Comparison of ENCODE assay signal across 30 cellular contexts in the genomic region with DNA sequence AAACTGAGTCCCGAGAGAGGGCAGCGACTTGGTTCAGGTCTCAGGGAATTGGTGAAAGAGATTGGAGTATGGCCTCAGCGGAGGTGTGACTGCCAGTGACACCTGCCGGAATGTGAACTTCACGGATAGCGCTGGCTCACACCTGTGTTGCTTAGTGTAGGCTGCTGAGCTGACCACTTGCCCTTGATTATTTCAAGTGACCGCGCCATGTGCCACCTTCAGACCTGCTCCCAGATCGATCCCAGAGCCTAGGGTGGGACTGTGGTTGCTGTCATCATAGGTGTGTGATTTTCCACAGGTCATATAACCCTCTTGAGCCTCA.
"Had no signal": no experiment of that assay in that cellular context is flagged by ENCODE, and none has a peak within 500 bp of the region (broad histone marks: within the 10 kb centered on the region; RNA-seq: fewer than 3 reads in every experiment).

No MANE protein-coding gene starts in this region.

- FAIRE-seq: small intestine had no signal

- H3K27ac ChIP-seq: heart right ventricle, hepatocyte, neural progenitor cell, neutrophil, ovary, prostate gland, spleen, suprapubic skin, thoracic aorta, upper lobe of right lung, uterus had no signal

- H3K9me3 Mint-ChIP-seq: naive thymus-derived CD4-positive, alpha-beta T cell; natural killer cell treated with Interleukin-12 subunit alpha and Interleukin-12 subunit beta and Interleukin-15 and Interleukin-18, amount 100 ng/mL, for 72 hours; neural progenitor cell; stimulated activated effector memory CD8-positive, alpha-beta T cell treated with anti-CD3 and anti-CD28 coated beads, Interleukin-12 subunit alpha, Interleukin-12 subunit beta, amount 100 ng/mL, for 72 hours had no signal

- H3K9me3 ChIP-seq: heart right ventricle, mucosa of descending colon, neutrophil, ovary, prostate gland, spleen, suprapubic skin, thoracic aorta, tibial artery, upper lobe of right lung, uterus had no signal

- H3K4me3 ChIP-seq: heart right ventricle, hepatocyte, lung, mucosa of descending colon, neural progenitor cell, ovary, prostate gland, spleen, suprapubic skin, thoracic aorta, tibial artery, upper lobe of right lung, uterus had no signal

- H3K4me1 ChIP-seq: prostate gland, upper lobe of right lung, uterus had no signal

- H3K27me3 ChIP-seq: hepatocyte, neural progenitor cell, ovary, suprapubic skin, tibial artery, uterus had no signal

- H3K36me3 ChIP-seq: heart right ventricle, neural progenitor cell, neutrophil, ovary, prostate gland, spleen, suprapubic skin, thoracic aorta, tibial artery, upper lobe of right lung, uterus had no signal

- H3K4me1 Mint-ChIP-seq: stimulated activated effector memory CD8-positive, alpha-beta T cell treated with anti-CD3 and anti-CD28 coated beads, Interleukin-12 subunit alpha, Interleukin-12 subunit beta, amount 100 ng/mL, for 72 hours had no signal

- ATAC-seq: heart right ventricle; left lobe of liver; mucosa of descending colon; naive thymus-derived CD4-positive, alpha-beta T cell; natural killer cell treated with Interleukin-12 subunit alpha and Interleukin-12 subunit beta and Interleukin-15 and Interleukin-18, amount 100 ng/mL, for 72 hours; right cardiac atrium; sciatic nerve; stimulated activated effector memory CD8-positive, alpha-beta T cell treated with anti-CD3 and anti-CD28 coated beads, Interleukin-12 subunit alpha, Interleukin-12 subunit beta, amount 100 ng/mL, for 72 hours; upper lobe of right lung had no signal

- H3K36me3 Mint-ChIP-seq: naive thymus-derived CD4-positive, alpha-beta T cell; natural killer cell treated with Interleukin-12 subunit alpha and Interleukin-12 subunit beta and Interleukin-15 and Interleukin-18, amount 100 ng/mL, for 72 hours; neural progenitor cell; stimulated activated effector memory CD8-positive, alpha-beta T cell treated with anti-CD3 and anti-CD28 coated beads, Interleukin-12 subunit alpha, Interleukin-12 subunit beta, amount 100 ng/mL, for 72 hours had no signal

- H3K4me3 Mint-ChIP-seq: naive thymus-derived CD4-positive, alpha-beta T cell; natural killer cell treated with Interleukin-12 subunit alpha and Interleukin-12 subunit beta and Interleukin-15 and Interleukin-18, amount 100 ng/mL, for 72 hours; neural progenitor cell; stimulated activated effector memory CD8-positive, alpha-beta T cell treated with anti-CD3 and anti-CD28 coated beads, Interleukin-12 subunit alpha, Interleukin-12 subunit beta, amount 100 ng/mL, for 72 hours; stimulated activated naive CD8-positive, alpha-beta T cell treated with anti-CD3 and anti-CD28 coated beads, Interleukin-15, Interleukin-2, amounts not matched to agents 100 ng/mL and 50 ng/mL, for 24 hours had no signal

- DNase-seq: heart right ventricle; islet precursor cell; mesendoderm; midbrain; naive thymus-derived CD4-positive, alpha-beta T cell; occipital lobe; retina; small intestine; spleen; stimulated activated CD4-positive, alpha-beta T cell treated with anti-CD3 and anti-CD28 coated beads, Interleukin-4, amount 100 ng/mL, for 24 hours; stimulated activated naive CD4-positive, alpha-beta T cell; tibial artery; trophoblast cell; upper lobe of right lung; uterus had no signal

- H3K27ac Mint-ChIP-seq: naive thymus-derived CD4-positive, alpha-beta T cell; natural killer cell treated with Interleukin-12 subunit alpha and Interleukin-12 subunit beta and Interleukin-15 and Interleukin-18, amount 100 ng/mL, for 72 hours; neural progenitor cell; stimulated activated effector memory CD8-positive, alpha-beta T cell treated with anti-CD3 and anti-CD28 coated beads, Interleukin-12 subunit alpha, Interleukin-12 subunit beta, amount 100 ng/mL, for 72 hours; stimulated activated naive CD8-positive, alpha-beta T cell treated with anti-CD3 and anti-CD28 coated beads, Interleukin-15, Interleukin-2, amounts not matched to agents 100 ng/mL and 50 ng/mL, for 24 hours had no signal
